ENCODE assay signal across 5 cellular contexts in the genomic region with DNA sequence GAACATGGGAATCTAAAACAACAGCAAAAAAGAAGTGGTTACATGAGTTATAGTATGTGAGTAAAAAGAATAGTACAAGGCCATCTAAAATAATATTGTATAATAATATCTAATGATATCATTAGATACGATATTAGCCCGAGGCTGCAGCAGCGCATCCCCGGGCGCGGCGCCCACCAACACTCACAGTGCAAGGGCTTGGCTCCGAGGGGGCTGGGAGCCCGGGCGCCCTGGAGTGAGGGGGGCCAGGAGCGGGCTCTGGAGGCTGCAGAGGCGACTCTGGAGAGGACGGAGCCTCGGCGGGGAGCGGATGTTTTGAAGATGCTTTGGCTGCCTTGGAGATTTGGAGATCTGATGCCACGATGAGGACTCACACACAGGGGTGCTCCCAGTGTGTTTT.
"Had no signal": no experiment of that assay in that cellular context is flagged by ENCODE, and none has a peak within 500 bp of the region (broad histone marks: within the 10 kb centered on the region; RNA-seq: fewer than 3 reads in every experiment).

No MANE protein-coding gene starts in this region.

- H3K9me3 Mint-ChIP-seq: IgD-negative memory B cell had no signal

- H3K4me3 ChIP-seq: K562 had no signal

- DNase-seq: IMR-90 had no signal

- ATAC-seq: HepG2, K562 had no signal

- H3K27me3 Mint-ChIP-seq: IgD-negative memory B cell had no signal

- H3K27ac Mint-ChIP-seq: IgD-negative memory B cell had no signal

- H3K27ac ChIP-seq: HL-60 had no signal
